7 cellular contexts compared by ENCODE assay signal in the genomic region with DNA sequence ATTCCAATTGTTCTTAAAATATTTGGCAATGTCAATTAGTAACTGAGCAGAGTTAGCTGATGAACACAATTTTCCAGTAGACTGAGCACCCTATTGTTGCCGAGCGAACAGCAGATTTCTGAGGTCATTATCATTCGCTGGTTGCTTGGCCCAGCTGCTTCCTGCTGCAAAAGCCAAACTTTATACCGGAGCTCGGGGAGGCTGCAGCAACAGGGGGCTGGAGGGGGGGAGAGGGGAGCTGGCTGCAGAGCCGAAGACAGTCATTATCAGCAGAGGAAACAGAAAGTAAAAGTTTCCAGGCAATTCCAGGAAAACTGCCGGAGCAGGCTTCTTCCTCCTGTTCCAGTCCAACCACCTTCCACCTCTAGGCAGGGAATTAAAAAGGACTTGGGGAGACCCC.
DNase-seq lines count a peak whose midpoint lies in the region; TF ChIP-seq lines count a peak whose summit lies in the region.

No MANE protein-coding gene starts in this region.

- no peak overlapping the region for H3K27ac Mint-ChIP-seq in MCF 10A (ENCODE audit: low read depth, unreplicated experiment)

- H3K27ac ChIP-seq in duodenal mucosa (ENCODE audit: low read depth, low read length) (no peak overlapping the region), mesenchymal stem cell (ENCODE audit: low read length, poor library complexity, severe bottlenecking) (peak overlapping the region; percentile 85)

- H3K9me3 Mint-ChIP-seq in MCF 10A (ENCODE audit: unreplicated experiment): peaks cover 30% of the 10 kb centered on the region

- DNase-seq in NCI-H1105 treated with DMSO at 0.1 percent for 48 hours (lab: John Stamatoyannopoulos, UW): peak; percentile 93
- DNase-seq in mesenchymal stem cell: no peak
- peak; percentile 48 for DNase-seq in ureter (ENCODE audit: low spot score)
- DNase-seq in NCI-H524 treated with DMSO at 0.1 percent for 48 hours (lab: John Stamatoyannopoulos, UW): no peak
- no peak for DNase-seq in NOMO-1 treated with dmso at 0.1 percent for 144 hours (lab: John Stamatoyannopoulos, UW; ENCODE audit: unreplicated experiment)
- no peak for DNase-seq in MCF 10A (ENCODE audit: unreplicated experiment)

- no peaks in the 10 kb centered on the region for H3K4me1 Mint-ChIP-seq in MCF 10A (ENCODE audit: insufficient read depth, unreplicated experiment)

- POLR2A ChIA-PET in MCF 10A (lab: Yijun Ruan, JAX): no interaction called here

- no peaks in the 10 kb centered on the region for H3K36me3 ChIP-seq in duodenal mucosa (ENCODE audit: control insufficient read depth in 1 of 2, insufficient read depth in 2 of 2, low read length in 2 of 2)
- no peaks in the 10 kb centered on the region for H3K36me3 ChIP-seq in mesenchymal stem cell (ENCODE audit: control insufficient read depth in 1 of 2, insufficient read depth in 2 of 2, low read depth in 1 of 2, low read length in 2 of 2)

- no peak overlapping the region for H3K4me3 Mint-ChIP-seq in MCF 10A (ENCODE audit: unreplicated experiment)

- H3K4me2 ChIP-seq in mesenchymal stem cell (ENCODE audit: low read length, poor library complexity, severe bottlenecking): peak overlapping the region; percentile 34

- H2AK5ac ChIP-seq in mesenchymal stem cell (ENCODE audit: low read length, severe bottlenecking): no peak overlapping the region

- H3K79me1 ChIP-seq in mesenchymal stem cell (replicated peaks; ENCODE audit: low read length, poor library complexity, severe bottlenecking): no peaks in the 10 kb centered on the region

- BruUV-seq in MCF 10A (replicated peaks; lab: Mats Ljungman, UMichigan): no TSS peak

- H3K23ac ChIP-seq in mesenchymal stem cell (ENCODE audit: low read length in 2 of 2): no peak overlapping the region

- H3K4me3 ChIP-seq in duodenal mucosa (ENCODE audit: low read depth in 1 of 2, low read length in 2 of 2): peak overlapping the region; percentile 30 to 48
- peak overlapping the region in 1 of 2 experiments; percentile 73 for H3K4me3 ChIP-seq in mesenchymal stem cell (ENCODE audit: insufficient read depth in 1 of 2, low read depth in 1 of 2, low read length in 2 of 2)

- H3K9me3 ChIP-seq in duodenal mucosa (ENCODE audit: control insufficient read depth in 1 of 2, low read length in 2 of 2) (no peaks in the 10 kb centered on the region), mesenchymal stem cell (ENCODE audit: control insufficient read depth, low read length) (no peaks in the 10 kb centered on the region)

- intact Hi-C loops in MCF 10A (cut with micrococcal nuclease): no loop called here

- no peak overlapping the region for H2AFZ ChIP-seq in mesenchymal stem cell (ENCODE audit: low read depth, low read length)

- H2BK15ac ChIP-seq in mesenchymal stem cell (ENCODE audit: low read depth, poor library complexity, severe bottlenecking): no peak overlapping the region

- no peak overlapping the region for H3K4ac ChIP-seq in mesenchymal stem cell (ENCODE audit: low read depth in 1 of 2, low read length in 2 of 2)

- no peaks in the 10 kb centered on the region for H3K36me3 Mint-ChIP-seq in MCF 10A (ENCODE audit: insufficient read depth, unreplicated experiment)

- no peaks in the 10 kb centered on the region for H3K4me1 ChIP-seq in duodenal mucosa (ENCODE audit: control insufficient read depth in 1 of 2, insufficient read depth in 2 of 2, low read length in 2 of 2)
- peaks cover 7% of the 10 kb centered on the region for H3K4me1 ChIP-seq in mesenchymal stem cell (ENCODE audit: control insufficient read depth, insufficient read depth, low read depth, low read length)

- WGBS in mesenchymal stem cell: 11% methylated on average over 6 of the region's 7 CpGs

- no peaks in the 10 kb centered on the region for H3K27me3 Mint-ChIP-seq in MCF 10A (ENCODE audit: insufficient read depth, unreplicated experiment)

- TF ChIP-seq CTCF in MCF 10A (IDR thresholded peaks at IDR 0.05; ENCODE audit: unreplicated experiment): no peak

- CTCF ChIA-PET in MCF 10A (lab: Yijun Ruan, JAX): no interaction called here

- no peak overlapping the region for H2BK5ac ChIP-seq in mesenchymal stem cell (ENCODE audit: low read depth, low read length, poor library complexity, severe bottlenecking)

- H2BK12ac ChIP-seq in mesenchymal stem cell (ENCODE audit: low read length in 2 of 2): no peak overlapping the region

- no peak overlapping the region for H2BK120ac ChIP-seq in mesenchymal stem cell (ENCODE audit: low read depth, low read length)

- H3K18ac ChIP-seq in mesenchymal stem cell (ENCODE audit: low read depth in 1 of 2, low read length in 2 of 2): no peak overlapping the region

- H4K8ac ChIP-seq in mesenchymal stem cell (ENCODE audit: low read length): no peak overlapping the region

- no peak overlapping the region for H4K91ac ChIP-seq in mesenchymal stem cell (ENCODE audit: low read length)

- H3K27me3 ChIP-seq in duodenal mucosa (ENCODE audit: control insufficient read depth in 1 of 2, insufficient read depth in 2 of 2, low read length in 2 of 2) (no peaks in the 10 kb centered on the region), mesenchymal stem cell (ENCODE audit: control insufficient read depth in 1 of 2, insufficient read depth in 1 of 2, low read length in 2 of 2) (peaks cover 0 to 50% of the 10 kb centered on the region in 2 experiments)

- no peak overlapping the region for H3K14ac ChIP-seq in mesenchymal stem cell (ENCODE audit: low read length in 2 of 2)

- H3K9ac ChIP-seq in duodenal mucosa (ENCODE audit: low read depth in 1 of 2, low read length in 2 of 2) (no peak overlapping the region), mesenchymal stem cell (ENCODE audit: low read length) (peak overlapping the region; percentile 45)

Comparison
In these comparisons a context has a peak if more than half of its experiments do, and no peak if none do; other contexts are left out.
1. DNase-seq: peak in NCI-H1105 treated with DMSO at 0.1 percent for 48 hours (single experiment) and ureter (single experiment); none in mesenchymal stem cell (single experiment), NCI-H524 treated with DMSO at 0.1 percent for 48 hours (single experiment), NOMO-1 treated with dmso at 0.1 percent for 144 hours (single experiment) and MCF 10A (single experiment).